Comparison of ENCODE assay signal across 8 cellular contexts in genomic region chr12:15227004-15227679, GRCh38. TPM values are rescaled to one million over a fixed set of nuclear protein-coding genes. Genes with fewer than 3 reads are reported as not detected.
DNase-seq lines count a peak whose midpoint lies in the region; ATAC-seq and TF ChIP-seq lines count a peak whose summit lies in the region.

No MANE protein-coding gene starts in this region.

- no peaks in the 10 kb centered on the region for H3K79me1 ChIP-seq in IMR-90 (ENCODE audit: low read depth in 1 of 2, low read length in 2 of 2)

- no CpG with 5 or more reads among the region's 5 CpGs for WGBS in IMR-90 (ENCODE audit: extremely low coverage in 2 of 2, insufficient read length in 1 of 2), 2 experiments

- TF ChIP-seq CTCF in GM06990 (IDR thresholded peaks at IDR 0.05; ENCODE audit: insufficient read depth, low read length, poor library complexity, severe bottlenecking) (peak; percentile 72), IMR-90 (conservative IDR thresholded peaks at IDR 0.05; ENCODE audit: low read depth, low read length) (peak; percentile 49), WTC11 (IDR thresholded peaks at IDR 0.05) (0 out of 2 replicates have a peak, but pooled peaks have one; percentile 38)

- dilution Hi-C loops in IMR-90 (cut with HindIII; ENCODE audit: low sequenced_read_pairs, unreplicated experiment): no loop called here

- no peaks in the 10 kb centered on the region for H3K36me3 Mint-ChIP-seq in WTC11

- H3K9me3 Mint-ChIP-seq in WTC11: no peaks in the 10 kb centered on the region

- no peak overlapping the region for H4K8ac ChIP-seq in IMR-90 (ENCODE audit: low read depth in 2 of 2, low read length in 2 of 2)

- H2AFZ ChIP-seq in ACC112 (ENCODE audit: low read length, unreplicated experiment) (peak overlapping the region; percentile 77), IMR-90 (replicated peaks; ENCODE audit: low read length, poor library complexity) (no peak overlapping the region)

- no peak for DNase-seq in GM06990 (ENCODE audit: extremely low read depth, insufficient read length)
- DNase-seq in IMR-90: peak; percentile 33
- peak; percentile 47 for DNase-seq in WTC11 (ENCODE audit: low spot score)
- DNase-seq in globus pallidus (ENCODE audit: low spot score): peak; percentile 20
- peak; percentile 69 for DNase-seq in sciatic nerve (ENCODE audit: low spot score)
- DNase-seq in HuH-7.5 (ENCODE audit: low spot score): no peak

- no peak overlapping the region for H2AK9ac ChIP-seq in IMR-90 (replicated peaks; ENCODE audit: low read depth, low read length, poor library complexity)

- in situ Hi-C loops in IMR-90 (cut with MboI; ENCODE audit: low sequenced_read_pairs): no loop called here

- intact Hi-C loops in IMR-90 (cut with micrococcal nuclease) (loop anchor here (2.0 kb wide), 2 partner anchors 42 to 296 kb away; no protein-coding TSS in a partner anchor), sciatic nerve (cut with DNase I) (no loop called here)

- no peak for TF ChIP-seq POLR2A in IMR-90 (IDR thresholded peaks at IDR 0.05; ENCODE audit: low read depth, low read length)

- TF ChIP-seq RAD21 in IMR-90 (IDR thresholded peaks at IDR 0.05; ENCODE audit: low read length): peak; percentile 33

- no peak overlapping the region for H4K5ac ChIP-seq in IMR-90 (ENCODE audit: low read depth, low read length)

- no peak overlapping the region for H2BK20ac ChIP-seq in IMR-90 (ENCODE audit: low read depth, low read length)

- H3K9ac ChIP-seq in IMR-90 (ENCODE audit: low read depth, low read length): no peak overlapping the region

- H2AK5ac ChIP-seq in IMR-90 (ENCODE audit: low read depth, low read length): no peak overlapping the region

- no peak overlapping the region for H4K91ac ChIP-seq in IMR-90 (ENCODE audit: insufficient read depth, low read depth, low read length)

- H3K4ac ChIP-seq in IMR-90 (ENCODE audit: low read depth, low read length): no peak overlapping the region

- peaks cover 15% of the 10 kb centered on the region for H3K27me3 Mint-ChIP-seq in WTC11 (ENCODE audit: low read depth)

- H3K27me3 ChIP-seq in ACC112 (ENCODE audit: insufficient read depth, low read length) (no peaks in the 10 kb centered on the region), GM06990 (replicated peaks; ENCODE audit: control insufficient read depth, insufficient read depth, low read length) (no peaks in the 10 kb centered on the region; the same call in 1 of the 2 replicates), IMR-90 (ENCODE audit: control insufficient read depth, insufficient read depth, low read length) (peaks cover 2% of the 10 kb centered on the region; the same call in 1 of the 2 replicates)

- no peaks in the 10 kb centered on the region for H3K36me3 ChIP-seq in ACC112 (ENCODE audit: insufficient read depth, low read length)
- H3K36me3 ChIP-seq in GM06990 (ENCODE audit: control insufficient read depth, insufficient read depth, low read length): no peaks in the 10 kb centered on the region
- H3K36me3 ChIP-seq in IMR-90 (ENCODE audit: control insufficient read depth, insufficient read depth, low read length): no peaks in the 10 kb centered on the region

- no peak overlapping the region for H2BK5ac ChIP-seq in IMR-90 (ENCODE audit: low read depth, low read length, poor library complexity, severe bottlenecking)

- H3K4me1 Mint-ChIP-seq in WTC11: peaks cover 3% of the 10 kb centered on the region; the same call in 1 of the 2 replicates

- no peak overlapping the region for H2BK120ac ChIP-seq in IMR-90 (ENCODE audit: low read depth, low read length)

- H4K20me1 ChIP-seq in IMR-90 (ENCODE audit: insufficient read depth, low read length): no peaks in the 10 kb centered on the region

- ATAC-seq in IMR-90 (ENCODE audit: low read depth): peak; percentile 81
- ATAC-seq in WTC11: peak; percentile 83
- ATAC-seq in sciatic nerve: peak; percentile 65
- no peak for ATAC-seq in GM18517 (IDR thresholded peaks at IDR 0.05; ENCODE audit: unreplicated experiment)

- H3K4me3 Mint-ChIP-seq in WTC11: no peak overlapping the region

- H3K9me1 ChIP-seq in IMR-90 (ENCODE audit: insufficient read depth, low read length): no peaks in the 10 kb centered on the region

- no peak overlapping the region for H3K23ac ChIP-seq in IMR-90 (ENCODE audit: low read depth, low read length)

- no TSS peak for BruUV-seq in IMR-90 (replicated peaks; lab: Mats Ljungman, UMichigan)

- H3K4me1 ChIP-seq in ACC112 (ENCODE audit: control insufficient read depth, insufficient read depth, low read length, unreplicated experiment) (peaks cover 36% of the 10 kb centered on the region), IMR-90 (ENCODE audit: control insufficient read depth, insufficient read depth, low read length) (no peaks in the 10 kb centered on the region)

- H3K27ac ChIP-seq in ACC112 (ENCODE audit: low read depth, low read length) (peak overlapping the region; percentile 3; the same call in 1 of the 2 replicates), IMR-90 (ENCODE audit: insufficient read depth, low read length) (no peak overlapping the region)

- H3K14ac ChIP-seq in IMR-90 (replicated peaks; ENCODE audit: low read depth, low read length): no peak overlapping the region

- H3K4me2 ChIP-seq in IMR-90 (ENCODE audit: low read depth, low read length): no peak overlapping the region

- H3K79me2 ChIP-seq in ACC112 (ENCODE audit: control insufficient read depth, insufficient read depth, low read length, unreplicated experiment): no peaks in the 10 kb centered on the region

- no peak overlapping the region for H3K56ac ChIP-seq in IMR-90 (ENCODE audit: extremely low read depth, insufficient read depth, low read length)

- POLR2A ChIA-PET in IMR-90 (lab: Charles Lee; ENCODE audit: unreplicated experiment): no interaction called here
- POLR2A ChIA-PET in WTC11 (lab: Charles Lee): no interaction called here

- CTCF ChIA-PET in IMR-90 (lab: Yijun Ruan, JAX) (no interaction called here), WTC11 (lab: Charles Lee) (interaction anchor here (0.5 to 1.5 kb wide), 17 partner anchors 9 to 358 kb away, joined by 3 to 12 read pairs (median 4); no protein-coding TSS in a partner anchor)

- H2BK15ac ChIP-seq in IMR-90 (ENCODE audit: low read depth, low read length): no peak overlapping the region

- H3K27ac Mint-ChIP-seq in WTC11: no peak overlapping the region

- no peak overlapping the region for H3K18ac ChIP-seq in IMR-90 (ENCODE audit: low read depth, low read length)

- no peaks in the 10 kb centered on the region for H3K9me3 ChIP-seq in IMR-90 (ENCODE audit: control insufficient read depth, insufficient read depth, low read length)

- H3K4me3 ChIP-seq in ACC112 (ENCODE audit: low read depth, low read length) (no peak overlapping the region), GM06990 (replicated peaks; ENCODE audit: low read depth, low read length) (no peak overlapping the region), IMR-90 (ENCODE audit: insufficient read depth, low read depth, low read length) (no peak overlapping the region)

TF ChIP-seq in IMR-90, 13 proteins besides CTCF, POLR2A, EP300 and RAD21:
- TF ChIP-seq CHD1 (IDR thresholded peaks at IDR 0.05; ENCODE audit: low read depth, low read length) (no peak), SMC3 (IDR thresholded peaks at IDR 0.05; ENCODE audit: low read depth, low read length) (peak; percentile 38; the same call in 1 of the 2 replicates)

TF ChIP-seq in WTC11, 78 proteins besides CTCF, POLR2A, EP300 and RAD21:
- TF ChIP-seq ZNF219 (CRISPR knock-in tag; IDR thresholded peaks at IDR 0.05; ENCODE audit: borderline replicate concordance) (no peak), NR2C2 (CRISPR knock-in tag; IDR thresholded peaks at IDR 0.05) (no peak)

RNA-seq across cellular contexts. Expression of gene RERG, which starts 5.9 kb away (rescaled TPM):
- total RNA-seq in IMR-90 (2012; rRNA removed) (not detected in 2 replicates), WTC11 (2021) (0.21 to 0.73 TPM (median 0.28 TPM) in 3 replicates), sciatic nerve (21.9 TPM)
- polyA plus RNA-seq in IMR-90 (2012; rRNA removed): not detected in 2 replicates
- not detected in 2 replicates for polyA plus RNA-seq in IMR-90 (2012; cell fraction: cytosol; rRNA removed)
- not detected in 2 replicates for polyA plus RNA-seq in IMR-90 (2012; cell fraction: nucleus; rRNA removed; ENCODE audit: low replicate concordance)

Comparison
In these comparisons a context has a peak if more than half of its experiments do, and no peak if none do; other contexts are left out.
1. DNase-seq: peak in IMR-90 (single experiment), WTC11 (single experiment), globus pallidus (single experiment) and sciatic nerve (single experiment); none in GM06990 (single experiment) and HuH-7.5 (single experiment).
2. RNA of gene RERG, which starts 5.9 kb away (total RNA-seq): 21.9 TPM in sciatic nerve (single experiment); 0.21 to 0.73 TPM in WTC11 and not detected in IMR-90; every median in the first group is over 10 times any median in the second.
3. Peak in every context shown above with its lines, with median percentiles within 50 percentile points of each other: CTCF ChIP-seq.